Comparison of ENCODE assay signal across 16 cellular contexts in the genomic region with DNA sequence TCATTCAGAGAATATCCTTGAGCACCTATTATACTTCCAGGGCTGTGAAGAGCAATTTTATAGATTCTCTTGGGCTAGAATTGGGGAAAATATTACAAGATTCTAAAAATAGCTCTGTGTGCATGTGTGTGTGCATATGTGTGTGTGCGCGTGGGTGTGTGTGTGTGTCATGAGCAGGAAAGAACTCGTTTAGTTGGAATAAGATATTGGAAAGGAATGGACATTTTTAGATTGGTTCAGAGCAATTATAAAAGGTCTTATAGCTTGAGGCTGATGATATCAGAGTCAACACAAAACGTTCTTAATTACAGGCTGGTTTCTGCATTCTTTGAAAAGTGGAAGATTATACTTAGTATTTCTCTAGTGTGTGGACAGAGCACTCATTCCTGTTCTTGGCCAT.
"Had no signal": no experiment of that assay in that cellular context is flagged by ENCODE, and none has a peak within 500 bp of the region (broad histone marks: within the 10 kb centered on the region; RNA-seq: fewer than 3 reads in every experiment).

No MANE protein-coding gene starts in this region.

- H3K4me3 Mint-ChIP-seq: activated CD4-positive, alpha-beta memory T cell treated with anti-CD3 and anti-CD28 coated beads, Interleukin-2, amount 10 ng/mL, durations not matched to agents 7 days and 5 days; activated naive CD4-positive, alpha-beta T cell treated with anti-CD3 and anti-CD28 coated beads for 36 hours; nephron progenitor cell; stimulated activated naive B cell treated with anti-CD40 and anti-IgM and Interleukin-4, amounts not matched to agents 10 μg/mL and 1 μg/mL and 100 μg/mL, for 72 hours had no signal

- H3K27ac Mint-ChIP-seq: activated CD4-positive, alpha-beta memory T cell treated with anti-CD3 and anti-CD28 coated beads, Interleukin-2, amount 10 ng/mL, durations not matched to agents 7 days and 5 days; activated naive CD4-positive, alpha-beta T cell treated with anti-CD3 and anti-CD28 coated beads for 36 hours; activated T-helper 2 cell treated with anti-CD3 and anti-CD28 coated beads, Interferon-gamma antibody, Interleukin-2, Interleukin-4, amounts not matched to agents 10 μg/mL and 5 μg/mL and 100 μg/mL, durations not matched to agents 14 hours and 24 hours and 36 hours; nephron progenitor cell; stimulated activated naive B cell treated with anti-CD40 and anti-IgM and Interleukin-4, amounts not matched to agents 10 μg/mL and 1 μg/mL and 100 μg/mL, for 72 hours had no signal

- H3K27me3 ChIP-seq: sigmoid colon had no signal

- H3K9me3 ChIP-seq: sigmoid colon had no signal

- H3K4me3 ChIP-seq: coronary artery, lung, sigmoid colon had no signal

- H3K27ac ChIP-seq: coronary artery, sigmoid colon had no signal

- H3K9me3 Mint-ChIP-seq: activated naive CD4-positive, alpha-beta T cell treated with anti-CD3 and anti-CD28 coated beads for 36 hours; activated T-helper 2 cell treated with anti-CD3 and anti-CD28 coated beads, Interferon-gamma antibody, Interleukin-2, Interleukin-4, amounts not matched to agents 10 μg/mL and 5 μg/mL and 100 μg/mL, durations not matched to agents 14 hours and 24 hours and 36 hours; stimulated activated naive B cell treated with anti-CD40 and anti-IgM and Interleukin-4, amounts not matched to agents 10 μg/mL and 1 μg/mL and 100 μg/mL, for 72 hours had no signal

- FAIRE-seq: endometrium, islet of Langerhans, TTC549 had no signal

- DNase-seq: activated CD4-positive, alpha-beta memory T cell treated with anti-CD3 and anti-CD28 coated beads, Interleukin-2, amount 10 ng/mL, durations not matched to agents 7 days and 5 days; activated naive CD4-positive, alpha-beta T cell treated with anti-CD3 and anti-CD28 coated beads for 36 hours; activated T-cell treated with anti-CD3 and anti-CD28 coated beads, Interleukin-2, amount 50 U/mL, for 1 hour; hippocampal formation; midbrain; nephron progenitor cell; nucleus accumbens; sigmoid colon; stimulated activated naive B cell treated with anti-CD40 and anti-IgM and Interleukin-4, amounts not matched to agents 10 μg/mL and 1 μg/mL and 100 μg/mL, for 72 hours had no signal

- H3K36me3 ChIP-seq: sigmoid colon had no signal

- ATAC-seq: esophagus mucosa; stimulated activated naive B cell treated with anti-CD40 and anti-IgM and Interleukin-4, amounts not matched to agents 10 μg/mL and 1 μg/mL and 100 μg/mL, for 72 hours had no signal

- H3K4me1 ChIP-seq: sigmoid colon had no signal

- H3K36me3 Mint-ChIP-seq: stimulated activated naive B cell treated with anti-CD40 and anti-IgM and Interleukin-4, amounts not matched to agents 10 μg/mL and 1 μg/mL and 100 μg/mL, for 72 hours had no signal
